Comparison of ENCODE assay signal across 8 cellular contexts in genomic region chr7:39589323-39590111, GRCh38. TPM values are rescaled to one million over a fixed set of nuclear protein-coding genes. Genes with fewer than 3 reads are reported as not detected.
A peak's percentile ranks its signal among the peaks of the same experiment; 100 is the strongest.
DNase-seq lines count a peak whose midpoint lies in the region; ATAC-seq and TF ChIP-seq lines count a peak whose summit lies in the region.

No MANE protein-coding gene starts in this region.

- intact Hi-C loops in CD14-positive monocyte (cut with micrococcal nuclease), result loop anchor here in 1 of 2 donors (10.0 kb wide), 1 partner anchor 45 kb away; no protein-coding TSS in a partner anchor

- H3K4me3 ChIP-seq in kidney epithelial cell (ENCODE audit: low read depth, low read length), result no peak overlapping the region

- TF ChIP-seq CTCF in CD14-positive monocyte (IDR thresholded peaks at IDR 0.05) (no peak), kidney epithelial cell (IDR thresholded peaks at IDR 0.05; ENCODE audit: insufficient read depth, low read length, poor library complexity, severe bottlenecking) (no peak)

- no peaks in the 10 kb centered on the region for H3K36me3 Mint-ChIP-seq in CD14-positive monocyte
- peaks cover 6% of the 10 kb centered on the region for H3K36me3 Mint-ChIP-seq in activated naive CD8-positive, alpha-beta T cell treated with anti-CD3 and anti-CD28 coated beads, Interleukin-2, amount 10 ng/mL, durations not matched to agents 7 days and 5 days

- POLR2A ChIA-PET in activated naive CD8-positive, alpha-beta T cell treated with anti-CD3 and anti-CD28 coated beads, Interleukin-2, amount 10 ng/mL, durations not matched to agents 7 days and 5 days (lab: Charles Lee), result interaction anchor here (1.2 to 2.1 kb wide), 2 partner anchors 34 to 144 kb away, joined by 3 to 8 read pairs; partner anchors contain the start of gene RALA

- H3K27me3 Mint-ChIP-seq in CD14-positive monocyte (ENCODE audit: low read depth in 3 of 3), result peaks cover 0 to 2% (median 2%) of the 10 kb centered on the region in 3 donors
- no peaks in the 10 kb centered on the region for H3K27me3 Mint-ChIP-seq in activated naive CD8-positive, alpha-beta T cell treated with anti-CD3 and anti-CD28 coated beads, Interleukin-2, amount 10 ng/mL, durations not matched to agents 7 days and 5 days

- peak overlapping the region; percentile 19 to 89 (median 73) for H3K27ac Mint-ChIP-seq in CD14-positive monocyte
- H3K27ac Mint-ChIP-seq in activated naive CD8-positive, alpha-beta T cell treated with anti-CD3 and anti-CD28 coated beads, Interleukin-2, amount 10 ng/mL, durations not matched to agents 7 days and 5 days, result peak overlapping the region; percentile 28

- ATAC-seq in GM19397 (IDR thresholded peaks at IDR 0.05; ENCODE audit: unreplicated experiment) (peak; percentile 83), HG03439 (IDR thresholded peaks at IDR 0.05; ENCODE audit: unreplicated experiment) (peak; percentile 87)
- ATAC-seq in activated naive CD8-positive, alpha-beta T cell treated with anti-CD3 and anti-CD28 coated beads, Interleukin-2, amount 10 ng/mL, durations not matched to agents 7 days and 5 days (ENCODE audit: low read depth), result peak; percentile 90

- H3K4me1 Mint-ChIP-seq in CD14-positive monocyte, result peaks cover 22% of the 10 kb centered on the region
- peaks cover 28% of the 10 kb centered on the region for H3K4me1 Mint-ChIP-seq in activated naive CD8-positive, alpha-beta T cell treated with anti-CD3 and anti-CD28 coated beads, Interleukin-2, amount 10 ng/mL, durations not matched to agents 7 days and 5 days

- H3K9me3 Mint-ChIP-seq in CD14-positive monocyte, result peaks cover 0 to 3% (median 0%) of the 10 kb centered on the region in 7 donors
- H3K9me3 Mint-ChIP-seq in activated naive CD8-positive, alpha-beta T cell treated with anti-CD3 and anti-CD28 coated beads, Interleukin-2, amount 10 ng/mL, durations not matched to agents 7 days and 5 days, result peaks cover 8% of the 10 kb centered on the region

- H3K4me3 Mint-ChIP-seq in CD14-positive monocyte, result no peak overlapping the region
- peak overlapping the region; percentile 69 for H3K4me3 Mint-ChIP-seq in activated naive CD8-positive, alpha-beta T cell treated with anti-CD3 and anti-CD28 coated beads, Interleukin-2, amount 10 ng/mL, durations not matched to agents 7 days and 5 days

- peak; percentile 80 for DNase-seq in CD14-positive monocyte (ENCODE audit: low spot score)
- DNase-seq in SIG-M5 treated with dmso at 0.1 percent for 504 hours (lab: John Stamatoyannopoulos, UW; ENCODE audit: unreplicated experiment), result peak; percentile 80
- peak; percentile 30 for DNase-seq in activated naive CD8-positive, alpha-beta T cell treated with anti-CD3 and anti-CD28 coated beads, Interleukin-2, amount 10 ng/mL, durations not matched to agents 7 days and 5 days
- DNase-seq in kidney epithelial cell (ENCODE audit: low read depth), result peak; percentile 80
- peak; percentile 49 to 82 for DNase-seq in stimulated activated CD8-positive, alpha-beta memory T cell treated with anti-CD3 and anti-CD28 coated beads, Interleukin-7, amount 100 ng/mL, for 4 hours (ENCODE audit: low read depth in 2 of 2)
- DNase-seq in anterior cingulate cortex (lab: John Stamatoyannopoulos, UW), result no peak

- H3K36me3 ChIP-seq in kidney epithelial cell (ENCODE audit: control insufficient read depth, insufficient read depth, low read length), result no peaks in the 10 kb centered on the region

- no peaks in the 10 kb centered on the region for H3K27me3 ChIP-seq in kidney epithelial cell (ENCODE audit: control insufficient read depth, insufficient read depth, low read length)

RNA-seq across cellular contexts. Expression of gene YAE1, which starts 23.3 kb away (rescaled TPM):
- polyA plus RNA-seq in CD14-positive monocyte, result 1 to 10 TPM; 1.1 to 2.7 TPM
- 10 to 100 TPM; 17.7 to 20.1 TPM for total RNA-seq in activated naive CD8-positive, alpha-beta T cell treated with anti-CD3 and anti-CD28 coated beads, Interleukin-2, amount 10 ng/mL, durations not matched to agents 7 days and 5 days
- 16.8 and 18.1 TPM in 2 replicates for total RNA-seq in kidney epithelial cell

RNA-seq across cellular contexts. Expression of gene RALA, which starts 33.9 kb away (rescaled TPM):
- polyA plus RNA-seq in CD14-positive monocyte, result 10 to 100 TPM; 30.8 to 32.0 TPM
- total RNA-seq in activated naive CD8-positive, alpha-beta T cell treated with anti-CD3 and anti-CD28 coated beads, Interleukin-2, amount 10 ng/mL, durations not matched to agents 7 days and 5 days, result 10 to 100 TPM; 31.9 to 32.4 TPM
- total RNA-seq in kidney epithelial cell, result 72.8 and 79.2 TPM in 2 replicates

Comparison
In these comparisons a context has a peak if more than half of its experiments do, and no peak if none do; other contexts are left out.
1. DNase-seq: peak in CD14-positive monocyte (single experiment), SIG-M5 treated with dmso at 0.1 percent for 504 hours (single experiment), activated naive CD8-positive, alpha-beta T cell treated with anti-CD3 and anti-CD28 coated beads, Interleukin-2, amount 10 ng/mL, durations not matched to agents 7 days and 5 days (single experiment), kidney epithelial cell (single experiment) and stimulated activated CD8-positive, alpha-beta memory T cell treated with anti-CD3 and anti-CD28 coated beads, Interleukin-7, amount 100 ng/mL, for 4 hours (2 of 2); none in anterior cingulate cortex (0 of 58).
2. Peak in every context shown above with its lines, with median percentiles within 50 percentile points of each other: ATAC-seq.